Comparison of ENCODE assay signal across 9 cellular contexts in the genomic region with DNA sequence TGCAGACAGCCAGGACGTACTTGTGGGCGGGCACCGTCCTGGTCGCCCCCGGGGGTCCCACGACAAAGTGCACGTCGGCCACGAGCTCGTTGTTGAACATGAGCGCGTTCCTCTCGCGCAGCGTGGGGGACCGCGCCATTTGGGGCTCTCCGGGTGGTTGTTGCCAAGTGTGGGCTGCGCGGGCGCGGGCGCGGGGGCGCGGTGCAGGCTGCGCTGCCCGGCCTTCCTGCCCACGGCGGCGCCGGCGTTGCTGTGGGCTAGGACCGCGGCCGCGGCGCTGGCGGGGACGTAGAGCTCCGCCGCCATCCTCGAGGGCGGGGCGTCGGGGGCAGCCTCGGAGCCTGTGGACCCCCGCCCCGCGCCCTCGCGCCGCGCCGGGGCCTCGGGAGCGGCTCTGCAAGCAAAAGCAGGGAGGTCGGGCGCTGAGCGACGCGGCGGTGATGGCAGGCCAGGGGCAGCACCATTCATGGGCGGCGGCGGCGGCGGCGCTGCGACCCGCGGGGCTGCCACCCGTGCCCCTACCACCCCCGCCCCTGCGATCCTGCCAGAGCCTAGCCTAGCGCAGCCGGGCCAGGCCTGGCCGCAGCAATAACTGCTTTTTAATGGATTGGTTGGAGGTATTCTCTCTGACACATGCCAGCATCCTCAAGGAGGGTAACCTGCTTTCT. TPM values are rescaled to one million over a fixed set of nuclear protein-coding genes. Genes with fewer than 3 reads are reported as not detected.
A peak's percentile ranks its signal among the peaks of the same experiment; 100 is the strongest.
DNase-seq lines count a peak whose midpoint lies in the region; ATAC-seq and TF ChIP-seq lines count a peak whose summit lies in the region.
"Had no signal": no experiment of that assay in that cellular context is flagged by ENCODE, and none has a peak within 500 bp of the region (broad histone marks: within the 10 kb centered on the region; RNA-seq: fewer than 3 reads in every experiment).

No MANE protein-coding gene starts in this region.

- H3K36me3 ChIP-seq in HUES64 (ENCODE audit: insufficient read depth, low read length) (no peaks in the 10 kb centered on the region), lower lobe of right lung (no peaks in the 10 kb centered on the region), spleen (peaks cover 0 to 21% (median 0%) of the 10 kb centered on the region in 6 donors)
- no peaks in the 10 kb centered on the region for H3K36me3 ChIP-seq in effector memory CD4-positive, alpha-beta T cell (ENCODE audit: control insufficient read depth, insufficient read depth, low read length)

- no peak for TF ChIP-seq POLR2A in spleen (IDR thresholded peaks at IDR 0.05)

- peak overlapping the region; percentile 47 for H3K4me3 ChIP-seq in HUES64 (ENCODE audit: low read length)
- H3K4me3 ChIP-seq in coronary artery: peak overlapping the region; percentile 73
- peak overlapping the region; percentile 49 for H3K4me3 ChIP-seq in lower lobe of right lung
- peak overlapping the region in 7 of 8 donors; percentile 8 to 65 (median 27) for H3K4me3 ChIP-seq in spleen
- H3K4me3 ChIP-seq in effector memory CD4-positive, alpha-beta T cell (ENCODE audit: insufficient read depth, low read depth, low read length, poor library complexity, severe bottlenecking): no peak overlapping the region

- intact Hi-C loops in lower lobe of right lung (cut with DNase I): no loop called here
- intact Hi-C loops in spleen (cut with DNase I; ENCODE audit: low total_unique reads): no loop called here

- TF ChIP-seq CTCF in coronary artery (IDR thresholded peaks at IDR 0.05) (no peak), lower lobe of right lung (IDR thresholded peaks at IDR 0.05) (no peak), spleen (IDR thresholded peaks at IDR 0.05 in 8 of 11, conservative IDR thresholded peaks at IDR 0.05 in 3 of 11) (no peak)

- WGBS in HUES64: 10% methylated on average over 78 of the region's 78 CpGs
- 10 to 35% (median 18%) methylated on average over 34 to 78 of the region's 78 CpGs for WGBS in spleen, 5 donors

- peaks cover 6% of the 10 kb centered on the region; the same call in 1 of the 2 replicates for H3K4me1 ChIP-seq in HUES64 (ENCODE audit: insufficient read depth, low read length)
- H3K4me1 ChIP-seq in lower lobe of right lung: peaks cover 5% of the 10 kb centered on the region
- H3K4me1 ChIP-seq in spleen: peaks cover 8 to 86% (median 48%) of the 10 kb centered on the region in 6 donors
- no peaks in the 10 kb centered on the region for H3K4me1 ChIP-seq in effector memory CD4-positive, alpha-beta T cell (ENCODE audit: control insufficient read depth, insufficient read depth, low read length, poor library complexity, severe bottlenecking)

- DNase-seq in coronary artery (ENCODE audit: low spot score) (no peak), lower lobe of right lung (no peak), spleen (no peak), NCI-H1694 (lab: John Stamatoyannopoulos, UW) (no peak), mucosa of gallbladder (ENCODE audit: low spot score) (no peak)
- DNase-seq in effector memory CD4-positive, alpha-beta T cell: no peak

- H3K9ac ChIP-seq in HUES64 (ENCODE audit: low read depth, low read length): no peak overlapping the region; the same call in 1 of the 2 replicates

- H3K9me3 ChIP-seq in HUES64 (ENCODE audit: insufficient read depth, low read depth, low read length) (no peaks in the 10 kb centered on the region), lower lobe of right lung (no peaks in the 10 kb centered on the region), spleen (no peaks in the 10 kb centered on the region)
- no peaks in the 10 kb centered on the region for H3K9me3 ChIP-seq in effector memory CD4-positive, alpha-beta T cell (ENCODE audit: control insufficient read depth, low read length)

- H3K27ac ChIP-seq in HUES64 (ENCODE audit: low read depth, low read length) (no peak overlapping the region), coronary artery (no peak overlapping the region), lower lobe of right lung (no peak overlapping the region), spleen (peak overlapping the region in 1 of 8 donors; percentile 48)
- no peak overlapping the region for H3K27ac ChIP-seq in effector memory CD4-positive, alpha-beta T cell (ENCODE audit: insufficient read depth, low read length, poor library complexity, severe bottlenecking)

- ATAC-seq in lower lobe of right lung (peak; percentile 51 to 67), GM21390 (IDR thresholded peaks at IDR 0.05; ENCODE audit: unreplicated experiment) (no peak)

- peaks cover 44% of the 10 kb centered on the region for H3K27me3 ChIP-seq in HUES64 (ENCODE audit: insufficient read depth, low read length)
- H3K27me3 ChIP-seq in lower lobe of right lung (ENCODE audit: low read depth): peaks cover 14% of the 10 kb centered on the region
- H3K27me3 ChIP-seq in spleen (replicated peaks in 1 of 7): peaks cover 0 to 30% (median 5%) of the 10 kb centered on the region in 7 donors
- no peaks in the 10 kb centered on the region for H3K27me3 ChIP-seq in effector memory CD4-positive, alpha-beta T cell (replicated peaks; ENCODE audit: control insufficient read depth, insufficient read depth, low read length, poor library complexity, severe bottlenecking)

RNA-seq across cellular contexts. Expression of a gene that starts 10.4 kb away (rescaled TPM):
- not detected for polyA plus RNA-seq in HUES64 (2013, experiment 1 of 2)
- not detected for polyA plus RNA-seq in HUES64 (2013, experiment 2 of 2)
- total RNA-seq in lower lobe of right lung (not detected), spleen (10 to 100 TPM; 15.0 to 23.4 (median 18.2) TPM), mucosa of gallbladder (0.03 TPM)
- 10 to 100 TPM; 18.2 to 26.6 (median 22.3) TPM for polyA plus RNA-seq in spleen
- total RNA-seq: NCI-H460 had no signal

RNA-seq across cellular contexts. Expression of a gene that starts 34.7 kb away (rescaled TPM):
- polyA plus RNA-seq in HUES64 (2013, experiment 1 of 2): 4.8 TPM
- polyA plus RNA-seq in HUES64 (2013, experiment 2 of 2): 4.6 TPM
- total RNA-seq in lower lobe of right lung (54.2 TPM), spleen (100 to 1,000 TPM in 1 of 7 donors, 10 to 100 TPM in 6; 51.9 to 106 (median 78.8) TPM), mucosa of gallbladder (65.9 TPM)
- 10 to 100 TPM; 36.3 to 62.6 (median 40.8) TPM for polyA plus RNA-seq in spleen

RNA-seq across cellular contexts. Expression of a gene that starts 56.9 kb away (rescaled TPM):
- polyA plus RNA-seq in HUES64 (2013, experiment 1 of 2): 99.7 TPM
- polyA plus RNA-seq in HUES64 (2013, experiment 2 of 2): 149 TPM
- 111 TPM for total RNA-seq in lower lobe of right lung
- total RNA-seq in spleen: 100 to 1,000 TPM in 6 of 7 donors, 10 to 100 TPM in 1; 87.3 to 127 (median 120) TPM
- 100 to 1,000 TPM in 2 of 3 donors, 10 to 100 TPM in 1; 83.0 to 114 (median 111) TPM for polyA plus RNA-seq in spleen
- total RNA-seq in mucosa of gallbladder: 153 TPM

Comparison
In these comparisons a context has a peak if more than half of its experiments do, and no peak if none do; other contexts are left out.
1. RNA of a gene that starts 10.4 kb away (total RNA-seq): 15.0 to 23.4 TPM in spleen; not detected in lower lobe of right lung (single experiment) and 0.03 TPM in mucosa of gallbladder (single experiment); every median in the first group is over 10 times any median in the second.